Comparison of ENCODE assay signal across 12 cellular contexts in genomic region chr10:123287594-123288247, GRCh38.
DNase-seq lines count a peak whose midpoint lies in the region; ATAC-seq, FAIRE-seq and TF ChIP-seq lines count a peak whose summit lies in the region.
"Had no signal": no experiment of that assay in that cellular context is flagged by ENCODE, and none has a peak within 500 bp of the region (broad histone marks: within the 10 kb centered on the region; RNA-seq: fewer than 3 reads in every experiment).

No MANE protein-coding gene starts in this region.

- H3K36me3 ChIP-seq in PC-3 (ENCODE audit: low read depth, low read length) = no peaks in the 10 kb centered on the region

- H3K4me3 ChIP-seq in PC-3 (ENCODE audit: low read length) = no peak overlapping the region
- H3K4me3 ChIP-seq: mucosa of descending colon had no signal

- no peak overlapping the region for H3K9ac ChIP-seq in PC-3 (ENCODE audit: low read length)

- no peak overlapping the region for H2AFZ ChIP-seq in PC-3 (ENCODE audit: low read length)

- no peaks in the 10 kb centered on the region for H3K9me2 ChIP-seq in PC-3 (replicated peaks; ENCODE audit: low read length)

- peaks cover 3% of the 10 kb centered on the region for H3K9me3 Mint-ChIP-seq in progenitor cell of endocrine pancreas (ENCODE audit: low read depth)

- TF ChIP-seq CTCF in GM10266 (IDR thresholded peaks at IDR 0.05; ENCODE audit: control insufficient read depth, insufficient read depth, low read depth, missing control alignments) (no peak), PC-3 (conservative IDR thresholded peaks at IDR 0.05; ENCODE audit: low read depth, low read length) (no peak), progenitor cell of endocrine pancreas (IDR thresholded peaks at IDR 0.05; ENCODE audit: unreplicated experiment) (no peak)

- no peak overlapping the region for H3K4me3 Mint-ChIP-seq in progenitor cell of endocrine pancreas (ENCODE audit: low read depth)

- POLR2A ChIA-PET in PC-3 (lab: Charles Lee; ENCODE audit: unreplicated experiment) = no interaction called here

- no peaks in the 10 kb centered on the region for H3K79me2 ChIP-seq in PC-3 (ENCODE audit: low read length)

- no peak overlapping the region for H3K4me2 ChIP-seq in PC-3 (ENCODE audit: low read length)

- H3K9me3 ChIP-seq in PC-3 (ENCODE audit: low read length) = no peaks in the 10 kb centered on the region
- H3K9me3 ChIP-seq: mucosa of descending colon had no signal

- H3K27ac ChIP-seq in PC-3 (ENCODE audit: low read length) = no peak overlapping the region

- CTCF ChIA-PET in PC-3 (lab: Charles Lee) = no interaction called here

- H3K27me3 Mint-ChIP-seq in progenitor cell of endocrine pancreas = no peaks in the 10 kb centered on the region

- intact Hi-C loops in PC-3 (cut with micrococcal nuclease) = no loop called here

- DNase-seq in GM10266 (ENCODE audit: extremely low spot score) (peak; percentile 49), PC-3 (peak; percentile 85), astrocyte of the hippocampus (ENCODE audit: low read depth, low spot score) (peak; percentile 82), NCI-H1105 treated with DMSO at 0.1 percent for 48 hours (lab: John Stamatoyannopoulos, UW) (no peak), progenitor cell of endocrine pancreas (ENCODE audit: low spot score, unreplicated experiment) (no peak), frontal cortex (ENCODE audit: low spot score in 2 of 2) (no peak)
- peak; percentile 0 to 1 for DNase-seq in stimulated activated CD4-positive, alpha-beta T cell treated with anti-CD3 and anti-CD28 coated beads, Interleukin-1b, Interleukin-23, amount 100 ng/mL, for 4 hours (ENCODE audit: low read depth in 2 of 2)
- DNase-seq: DND-41, foreskin fibroblast, mucosa of descending colon, NCI-H2081 treated with DMSO at 0.1 percent for 48 hours had no signal

- FAIRE-seq in frontal cortex (lab: Jason Lieb, UNC) = no peak

- ATAC-seq in PC-3 (peak; percentile 96), GM18870 (IDR thresholded peaks at IDR 0.05; ENCODE audit: unreplicated experiment) (no peak)
- ATAC-seq: mucosa of descending colon had no signal

- H4K20me1 ChIP-seq in PC-3 (ENCODE audit: low read length) = no peaks in the 10 kb centered on the region

- H3K4me1 ChIP-seq in PC-3 (ENCODE audit: insufficient read depth, low read length) = peaks cover 11% of the 10 kb centered on the region

- no TSS peak for BruUV-seq in PC-3 (replicated peaks; lab: Mats Ljungman, UMichigan)

- H3K4me1 Mint-ChIP-seq in progenitor cell of endocrine pancreas (ENCODE audit: low read depth) = no peaks in the 10 kb centered on the region

- H3K27me3 ChIP-seq in PC-3 (ENCODE audit: low read length) = no peaks in the 10 kb centered on the region

- no peak overlapping the region for H3K27ac Mint-ChIP-seq in progenitor cell of endocrine pancreas

- peaks cover 3% of the 10 kb centered on the region for H3K36me3 Mint-ChIP-seq in progenitor cell of endocrine pancreas (ENCODE audit: insufficient read depth)

- H3F3A ChIP-seq in PC-3 (ENCODE audit: low read length, unreplicated experiment) = no peaks in the 10 kb centered on the region

Comparison
In these comparisons a context has a peak if more than half of its experiments do, and no peak if none do; other contexts are left out.
1. DNase-seq: peak in GM10266 (single experiment), PC-3 (single experiment), astrocyte of the hippocampus (single experiment) and stimulated activated CD4-positive, alpha-beta T cell treated with anti-CD3 and anti-CD28 coated beads, Interleukin-1b, Interleukin-23, amount 100 ng/mL, for 4 hours (2 of 2); none in NCI-H1105 treated with DMSO at 0.1 percent for 48 hours (single experiment), progenitor cell of endocrine pancreas (single experiment) and frontal cortex (0 of 2).